ENCODE assay signal across 39 cellular contexts in genomic region chr11:128967578-128967977, GRCh38. TPM values are rescaled to one million over a fixed set of nuclear protein-coding genes. Genes with fewer than 3 reads are reported as not detected.
DNase-seq lines count a peak whose midpoint lies in the region; ATAC-seq and TF ChIP-seq lines count a peak whose summit lies in the region.
"Had no signal": no experiment of that assay in that cellular context is flagged by ENCODE, and none has a peak within 500 bp of the region (broad histone marks: within the 10 kb centered on the region; RNA-seq: fewer than 3 reads in every experiment).

No MANE protein-coding gene starts in this region.

- H3K36me3 Mint-ChIP-seq in progenitor cell of endocrine pancreas (ENCODE audit: insufficient read depth): peaks cover 15% of the 10 kb centered on the region
- H3K36me3 Mint-ChIP-seq in stimulated activated memory B cell treated with anti-CD40 and anti-IgM and Interleukin-4, amounts not matched to agents 10 μg/mL and 1 μg/mL and 100 μg/mL, for 72 hours: peaks cover 9% of the 10 kb centered on the region

- ATAC-seq in Right ventricle myocardium superior (ENCODE audit: poor library complexity) (peak; percentile 71), right cardiac atrium (no peak), left ventricle myocardium superior (peak; percentile 66), psoas muscle (peak in 3 of 4 donors; percentile 68 to 76 (median 75))
- ATAC-seq in stimulated activated memory B cell treated with anti-CD40 and anti-IgM and Interleukin-4, amounts not matched to agents 10 μg/mL and 1 μg/mL and 100 μg/mL, for 72 hours: no peak
- ATAC-seq: A549; CD8-positive, alpha-beta T cell had no signal

- H3K4me1 ChIP-seq in right cardiac atrium (ENCODE audit: control insufficient read depth, insufficient read depth, low read length) (no peaks in the 10 kb centered on the region), psoas muscle (peaks cover 5% of the 10 kb centered on the region)
- H3K4me1 ChIP-seq: A549, BE2C, Caco-2 had no signal

- H3K4me3 ChIP-seq in right cardiac atrium (ENCODE audit: low read length) (no peak overlapping the region), psoas muscle (no peak overlapping the region)
- H3K4me3 ChIP-seq: A549; BLaER1; BLaER1 treated with 17β-estradiol and CSF1 and Interleukin-3, amounts not matched to agents 10 nM and 100 nM had no signal

- H3K27me3 ChIP-seq in right cardiac atrium (ENCODE audit: control insufficient read depth, insufficient read depth): no peaks in the 10 kb centered on the region
- no peaks in the 10 kb centered on the region for H3K27me3 ChIP-seq in psoas muscle (ENCODE audit: insufficient read depth in 3 of 3, low read length in 2 of 3)
- H3K27me3 ChIP-seq: BLaER1; BLaER1 treated with 17β-estradiol and CSF1 and Interleukin-3, amounts not matched to agents 10 nM and 100 nM had no signal

- no peaks in the 10 kb centered on the region for H3K9me3 Mint-ChIP-seq in progenitor cell of endocrine pancreas (ENCODE audit: low read depth)
- H3K9me3 Mint-ChIP-seq in stimulated activated memory B cell treated with anti-CD40 and anti-IgM and Interleukin-4, amounts not matched to agents 10 μg/mL and 1 μg/mL and 100 μg/mL, for 72 hours: no peaks in the 10 kb centered on the region
- H3K9me3 Mint-ChIP-seq: CD14-positive monocyte; CD4-positive, alpha-beta T cell; CD8-positive, alpha-beta memory T cell; CD8-positive, alpha-beta T cell had no signal

- no peaks in the 10 kb centered on the region for H3K4me1 Mint-ChIP-seq in progenitor cell of endocrine pancreas (ENCODE audit: low read depth)
- peaks cover 9% of the 10 kb centered on the region for H3K4me1 Mint-ChIP-seq in stimulated activated memory B cell treated with anti-CD40 and anti-IgM and Interleukin-4, amounts not matched to agents 10 μg/mL and 1 μg/mL and 100 μg/mL, for 72 hours

- H3K36me3 ChIP-seq in psoas muscle (ENCODE audit: insufficient read depth in 1 of 2, low read depth in 1 of 2): peaks cover 0 to 35% of the 10 kb centered on the region in 2 donors
- H3K36me3 ChIP-seq: BE2C had no signal

- no peak overlapping the region for H3K4me3 Mint-ChIP-seq in progenitor cell of endocrine pancreas (ENCODE audit: low read depth)
- no peak overlapping the region for H3K4me3 Mint-ChIP-seq in stimulated activated memory B cell treated with anti-CD40 and anti-IgM and Interleukin-4, amounts not matched to agents 10 μg/mL and 1 μg/mL and 100 μg/mL, for 72 hours
- H3K4me3 Mint-ChIP-seq: B cell; CD14-positive monocyte; CD4-positive, alpha-beta memory T cell; CD4-positive, alpha-beta T cell; CD4-positive, CD25-positive, alpha-beta regulatory T cell; CD8-positive, alpha-beta memory T cell; CD8-positive, alpha-beta T cell had no signal

- WGBS in right cardiac atrium: 71% methylated on average over 6 of the region's 6 CpGs
- WGBS in psoas muscle, 3 donors: 50 to 83% (median 69%) methylated on average over 6 of the region's 6 CpGs

- H3K9me3 ChIP-seq in right cardiac atrium (ENCODE audit: control insufficient read depth, low read length): no peaks in the 10 kb centered on the region
- H3K9me3 ChIP-seq in psoas muscle: no peaks in the 10 kb centered on the region
- H3K9me3 ChIP-seq: A549; BE2C; BLaER1; BLaER1 treated with 17β-estradiol and CSF1 and Interleukin-3, amounts not matched to agents 10 nM and 100 nM; Caco-2 had no signal

- intact Hi-C loops in Right ventricle myocardium superior (cut with DNase I): no loop called here
- intact Hi-C loops in right cardiac atrium (cut with DNase I): no loop called here
- intact Hi-C loops in left ventricle myocardium superior (cut with micrococcal nuclease): no loop called here
- intact Hi-C loops in cardiac septum (cut with DNase I): no loop called here
- intact Hi-C loops in psoas muscle (cut with DNase I): loop anchor here in 1 of 2 donors (2.0 kb wide), 1 partner anchor 51 kb away; no protein-coding TSS in a partner anchor

- no peak overlapping the region for H3K27ac ChIP-seq in right cardiac atrium (ENCODE audit: low read length)
- H3K27ac ChIP-seq in psoas muscle: no peak overlapping the region
- H3K27ac ChIP-seq: 22Rv1; A549; BLaER1; BLaER1 treated with 17β-estradiol and CSF1 and Interleukin-3, amounts not matched to agents 10 nM and 100 nM; C4-2B had no signal

- no peak for DNase-seq in Right ventricle myocardium superior
- DNase-seq in right cardiac atrium: no peak
- DNase-seq in left ventricle myocardium superior: no peak
- DNase-seq in cardiac septum (ENCODE audit: low spot score): no peak
- DNase-seq in progenitor cell of endocrine pancreas (ENCODE audit: low spot score, unreplicated experiment): no peak
- no peak for DNase-seq in psoas muscle
- DNase-seq in epidermal melanocyte (ENCODE audit: insufficient read length, low spot score): no peak
- DNase-seq: 8988T; ACHN; AML-193; BE2C; C1 segment of cervical spinal cord; Caco-2; Calu3; CD4-positive, alpha-beta memory T cell; CD4-positive, alpha-beta T cell; CD4-positive, CD25-positive, alpha-beta regulatory T cell; CD8-positive, alpha-beta memory T cell; CD8-positive, alpha-beta T cell; COR-L47; DMS 273 treated with DMSO at 0.1 percent for 48 hours; DMS153; DMS53; DMS79; DMS79 treated with DMSO at 0.1 percent for 48 hours; DND-41; EL had no signal

- TF ChIP-seq CTCF in progenitor cell of endocrine pancreas (IDR thresholded peaks at IDR 0.05; ENCODE audit: unreplicated experiment) (no peak), psoas muscle (IDR thresholded peaks at IDR 0.05) (no peak)

- peak overlapping the region; percentile 1 for H3K27ac Mint-ChIP-seq in progenitor cell of endocrine pancreas
- no peak overlapping the region for H3K27ac Mint-ChIP-seq in stimulated activated memory B cell treated with anti-CD40 and anti-IgM and Interleukin-4, amounts not matched to agents 10 μg/mL and 1 μg/mL and 100 μg/mL, for 72 hours
- H3K27ac Mint-ChIP-seq: B cell; CD14-positive monocyte; CD4-positive, alpha-beta memory T cell; CD4-positive, alpha-beta T cell; CD8-positive, alpha-beta memory T cell; CD8-positive, alpha-beta T cell had no signal

- H3K27me3 Mint-ChIP-seq in progenitor cell of endocrine pancreas: no peaks in the 10 kb centered on the region
- H3K27me3 Mint-ChIP-seq in stimulated activated memory B cell treated with anti-CD40 and anti-IgM and Interleukin-4, amounts not matched to agents 10 μg/mL and 1 μg/mL and 100 μg/mL, for 72 hours: peaks cover 15% of the 10 kb centered on the region
- H3K27me3 Mint-ChIP-seq: CD4-positive, alpha-beta T cell; CD4-positive, CD25-positive, alpha-beta regulatory T cell had no signal

RNA-seq across cellular contexts. Expression of gene TP53AIP1, which starts 24.9 kb away (rescaled TPM):
- total RNA-seq in Right ventricle myocardium superior: not detected
- total RNA-seq in right cardiac atrium: not detected
- 0.05 TPM for polyA plus RNA-seq in right cardiac atrium
- total RNA-seq in left ventricle myocardium superior: not detected
- total RNA-seq in cardiac septum: not detected
- 0.12 and 0.31 TPM in 2 replicates for total RNA-seq in progenitor cell of endocrine pancreas
- total RNA-seq in psoas muscle: under 1 TPM in 1 of 4 donors, not detected in 3; 0.07 TPM
- polyA plus RNA-seq in psoas muscle: under 1 TPM in 2 of 3 donors, not detected in 1; 0.08 to 0.51 TPM
- total RNA-seq: A172; CD4-positive, alpha-beta memory T cell; CD4-positive, CD25-positive, alpha-beta regulatory T cell; CD8-positive, alpha-beta memory T cell; Daoy had no signal
- polyA plus RNA-seq: AG04450; BJ; CD14-positive monocyte; CD4-positive, alpha-beta memory T cell; CD4-positive, CD25-positive, alpha-beta regulatory T cell; CD8-positive, alpha-beta memory T cell had no signal

Comparison
In these comparisons a context has a peak if more than half of its experiments do, and no peak if none do; other contexts are left out.
1. ATAC-seq: peak in Right ventricle myocardium superior (single experiment), left ventricle myocardium superior (single experiment) and psoas muscle (3 of 4); none in right cardiac atrium (0 of 2) and stimulated activated memory B cell treated with anti-CD40 and anti-IgM and Interleukin-4, amounts not matched to agents 10 μg/mL and 1 μg/mL and 100 μg/mL, for 72 hours (single experiment).